In the genomic region with DNA sequence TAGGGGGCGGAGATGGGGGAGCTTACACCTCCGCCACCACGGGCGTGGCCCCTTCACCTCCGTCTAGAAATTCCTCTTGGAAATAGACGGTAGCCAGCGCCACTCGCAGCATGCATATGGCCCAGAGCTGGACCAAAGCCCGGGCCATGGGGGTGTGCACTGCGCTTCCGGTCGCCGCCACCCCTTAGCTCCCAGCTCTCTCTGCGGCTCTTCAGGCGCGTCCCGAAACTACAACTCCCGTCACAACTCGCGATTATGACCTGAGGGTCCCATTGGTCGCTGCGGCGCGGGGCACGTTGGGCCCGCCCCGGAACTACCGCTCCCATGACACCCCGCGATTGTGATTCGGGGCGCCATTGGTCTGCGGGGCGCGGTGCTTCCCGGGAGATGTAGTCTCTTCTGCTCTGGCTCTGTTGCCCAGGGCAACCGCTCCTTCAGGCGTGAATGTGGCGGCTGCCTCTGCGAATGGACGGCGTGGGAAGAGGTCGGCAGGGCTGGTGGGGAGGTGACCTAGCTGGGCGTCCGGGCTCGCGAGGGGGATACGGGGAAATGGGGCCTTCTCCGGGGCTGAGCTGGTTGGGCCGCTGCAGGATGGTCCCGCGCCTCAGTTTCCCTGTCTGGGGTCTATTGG, we compare ENCODE assay signal across 8 cellular contexts. TPM values are rescaled to one million over a fixed set of nuclear protein-coding genes. Genes with fewer than 3 reads are reported as not detected.
DNase-seq lines count a peak whose midpoint lies in the region; ATAC-seq and TF ChIP-seq lines count a peak whose summit lies in the region.

Gene C19orf44 (plus strand): TSS at position 413 of the 631 bp plus-strand sequence. CDS start 4,399 bp downstream, outside the sequence.
A gene with protein sequence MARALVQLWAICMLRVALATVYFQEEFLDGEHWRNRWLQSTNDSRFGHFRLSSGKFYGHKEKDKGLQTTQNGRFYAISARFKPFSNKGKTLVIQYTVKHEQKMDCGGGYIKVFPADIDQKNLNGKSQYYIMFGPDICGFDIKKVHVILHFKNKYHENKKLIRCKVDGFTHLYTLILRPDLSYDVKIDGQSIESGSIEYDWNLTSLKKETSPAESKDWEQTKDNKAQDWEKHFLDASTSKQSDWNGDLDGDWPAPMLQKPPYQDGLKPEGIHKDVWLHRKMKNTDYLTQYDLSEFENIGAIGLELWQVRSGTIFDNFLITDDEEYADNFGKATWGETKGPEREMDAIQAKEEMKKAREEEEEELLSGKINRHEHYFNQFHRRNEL (minus strand): TSS at position 186 of the 631 bp plus-strand sequence. CDS start 38 bp downstream, at position 148.

- H3K4me3 Mint-ChIP-seq in activated naive CD8-positive, alpha-beta T cell: peak within 1 kb of the TSS; percentile 92

- peaks cover 15% of the 10 kb centered on the region for H3K4me1 Mint-ChIP-seq in activated naive CD8-positive, alpha-beta T cell (ENCODE audit: low read depth)

- TF ChIP-seq POLR2A in testis (IDR thresholded peaks at IDR 0.05): no peak

- no peaks in the 10 kb centered on the region for H3K9me3 Mint-ChIP-seq in activated naive CD8-positive, alpha-beta T cell (ENCODE audit: low read depth)

- H3K4me3 ChIP-seq in testis: peak within 1 kb of the TSS; percentile 50 to 86

- no peaks in the 10 kb centered on the region for H3K36me3 ChIP-seq in testis (ENCODE audit: low read depth, missing control alignments)

- peak within 1 kb of the TSS; percentile 76 for H3K27ac Mint-ChIP-seq in activated naive CD8-positive, alpha-beta T cell

- no peaks in the 10 kb centered on the region for H3K9me3 ChIP-seq in testis

- TF ChIP-seq CTCF in GM10266 (IDR thresholded peaks at IDR 0.05; ENCODE audit: control insufficient read depth, insufficient read depth, low read depth, missing control alignments) (no peak), omental fat pad (IDR thresholded peaks at IDR 0.05) (no peak), testis (IDR thresholded peaks at IDR 0.05) (peak in 2 of 3 experiments; percentile 16 to 39)

- intact Hi-C loops in testis (cut with DNase I; ENCODE audit: low total_unique reads): no loop called here

- ATAC-seq in HG02623 (IDR thresholded peaks at IDR 0.05; ENCODE audit: unreplicated experiment) (peak; percentile 96), SK-N-SH treated with all-trans-retinoic acid at 6 μM for 48 hours (peak; percentile 99), omental fat pad (ENCODE audit: low FRiP score) (peak; percentile 100)

- 0% methylated on average over 20 to 51 of the region's 52 CpGs for WGBS in testis, 2 donors

- peaks cover under 1% of the 10 kb centered on the region for H3K36me3 Mint-ChIP-seq in activated naive CD8-positive, alpha-beta T cell

- peak within 1 kb of the TSS; percentile 24 to 31 for H3K27ac ChIP-seq in testis

- H3K4me1 ChIP-seq in testis: peaks cover 6% of the 10 kb centered on the region

- no peaks in the 10 kb centered on the region for H3K27me3 ChIP-seq in testis

- DNase-seq in GM10266 (ENCODE audit: extremely low spot score) (peak; percentile 93), NCI-H1092 treated with DMSO at 0.1 percent for 48 hours (lab: John Stamatoyannopoulos, UW) (peak; percentile 99), glomerular visceral epithelial cell (ENCODE audit: extremely low spot score) (peak; percentile 99), omental fat pad (ENCODE audit: low spot score) (peak; percentile 92), testis (peak; percentile 100)

- H3K27me3 Mint-ChIP-seq in activated naive CD8-positive, alpha-beta T cell: no peaks in the 10 kb centered on the region

TF ChIP-seq in SK-N-SH treated with all-trans-retinoic acid at 6 μM for 48 hours, 23 proteins besides CTCF, POLR2A, EP300 and RAD21:
- TF ChIP-seq TSHZ2 (CRISPR knock-in tag; IDR thresholded peaks at IDR 0.05): peak; percentile 88
- peak; percentile 85; the same call in 1 of the 2 replicates for TF ChIP-seq CSDC2 (CRISPR knock-in tag; IDR thresholded peaks at IDR 0.05)
- no peak for TF ChIP-seq TOX (CRISPR knock-in tag; IDR thresholded peaks at IDR 0.05; ENCODE audit: borderline replicate concordance)
- 0 out of 2 replicates have a peak, but pooled peaks have one; percentile 61 for TF ChIP-seq ZFP3 (CRISPR knock-in tag; IDR thresholded peaks at IDR 0.05)
- TF ChIP-seq, protein P1, sequence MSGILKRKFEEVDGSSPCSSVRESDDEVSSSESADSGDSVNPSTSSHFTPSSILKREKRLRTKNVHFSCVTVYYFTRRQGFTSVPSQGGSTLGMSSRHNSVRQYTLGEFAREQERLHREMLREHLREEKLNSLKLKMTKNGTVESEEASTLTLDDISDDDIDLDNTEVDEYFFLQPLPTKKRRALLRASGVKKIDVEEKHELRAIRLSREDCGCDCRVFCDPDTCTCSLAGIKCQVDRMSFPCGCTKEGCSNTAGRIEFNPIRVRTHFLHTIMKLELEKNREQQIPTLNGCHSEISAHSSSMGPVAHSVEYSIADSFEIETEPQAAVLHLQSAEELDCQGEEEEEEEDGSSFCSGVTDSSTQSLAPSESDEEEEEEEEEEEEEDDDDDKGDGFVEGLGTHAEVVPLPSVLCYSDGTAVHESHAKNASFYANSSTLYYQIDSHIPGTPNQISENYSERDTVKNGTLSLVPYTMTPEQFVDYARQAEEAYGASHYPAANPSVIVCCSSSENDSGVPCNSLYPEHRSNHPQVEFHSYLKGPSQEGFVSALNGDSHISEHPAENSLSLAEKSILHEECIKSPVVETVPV (CRISPR knock-in tag; IDR thresholded peaks at IDR 0.05): no peak

RNA-seq across cellular contexts. Expression of gene C19orf44, which starts in this region (rescaled TPM):
- total RNA-seq in omental fat pad (1 to 10 TPM; 3.7 to 9.1 (median 5.6) TPM), testis (10 to 100 TPM; 13.6 to 35.4 TPM)
- 40.9 TPM for polyA plus RNA-seq in testis (ENCODE audit: insufficient read depth, low read depth, low replicate concordance)

RNA-seq across cellular contexts. Expression of the second gene that starts in this region (rescaled TPM):
- total RNA-seq in omental fat pad (not detected), testis (10 to 100 TPM; 40.6 to 75.7 TPM)
- polyA plus RNA-seq in testis (ENCODE audit: insufficient read depth, low read depth, low replicate concordance): 102 TPM

Comparison
In these comparisons a context has a peak if more than half of its experiments do, and no peak if none do; other contexts are left out.
1. Peak in every context shown above with its lines: DNase-seq, ATAC-seq, H3K4me3 ChIP-seq and H3K27ac ChIP-seq.
2. RNA of the second gene that starts in this region (total RNA-seq): 40.6 to 75.7 TPM in testis; not detected in omental fat pad; every median in the first group is over 10 times any median in the second.
3. CTCF ChIP-seq: peak in testis (2 of 3); none in GM10266 (single experiment) and omental fat pad (0 of 3).